ENCODE assay signal across 7 cellular contexts in the genomic region with DNA sequence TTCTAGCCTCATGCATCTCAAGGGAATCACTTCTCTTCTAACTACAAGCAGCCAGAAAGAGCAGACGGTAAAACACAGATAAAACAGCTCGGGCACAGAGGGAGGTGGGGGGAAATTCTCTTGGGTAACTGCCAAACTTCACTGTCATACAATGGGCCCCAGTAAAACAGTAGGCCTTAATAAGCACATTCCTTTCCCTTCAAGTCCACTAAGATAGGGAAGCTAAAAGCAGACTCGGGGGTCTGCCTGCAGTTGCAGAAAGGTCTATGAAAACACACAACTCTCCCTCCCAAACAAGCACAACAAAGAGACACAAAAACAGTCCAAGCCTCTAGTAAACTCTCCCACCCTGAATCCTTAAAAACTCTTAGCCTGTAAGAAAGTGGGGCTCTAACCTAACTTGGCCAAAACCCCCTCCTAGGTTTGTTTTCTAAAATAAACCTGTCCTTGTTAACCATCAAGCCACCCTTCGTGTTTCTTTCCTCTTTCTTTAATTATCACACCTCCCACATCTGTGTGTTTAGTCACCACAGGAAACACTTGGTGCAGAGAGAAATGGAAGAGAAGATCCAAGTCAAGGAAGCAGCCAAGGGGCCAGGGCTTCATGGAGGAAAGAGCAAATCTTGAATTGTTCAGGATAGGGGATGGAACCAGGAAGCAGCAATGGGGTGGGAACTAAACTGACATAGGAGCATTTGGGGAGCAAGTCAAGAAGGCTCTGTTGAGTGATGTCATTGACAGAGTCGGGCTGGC. TPM values are rescaled to one million over a fixed set of nuclear protein-coding genes. Genes with fewer than 3 reads are reported as not detected.
"Had no signal": no experiment of that assay in that cellular context is flagged by ENCODE, and none has a peak within 500 bp of the region (broad histone marks: within the 10 kb centered on the region; RNA-seq: fewer than 3 reads in every experiment).

No MANE protein-coding gene starts in this region.

RNA-seq across cellular contexts. Expression of a gene that starts 37.1 kb away (rescaled TPM):
- total RNA-seq: bronchial epithelial cell; esophagus mucosa; mucosa of gallbladder; naive thymus-derived CD8-positive, alpha-beta T cell; occipital lobe; posterior vena cava; right cardiac atrium had no signal
